Comparison of ENCODE assay signal across 1 cellular context in the genomic region with DNA sequence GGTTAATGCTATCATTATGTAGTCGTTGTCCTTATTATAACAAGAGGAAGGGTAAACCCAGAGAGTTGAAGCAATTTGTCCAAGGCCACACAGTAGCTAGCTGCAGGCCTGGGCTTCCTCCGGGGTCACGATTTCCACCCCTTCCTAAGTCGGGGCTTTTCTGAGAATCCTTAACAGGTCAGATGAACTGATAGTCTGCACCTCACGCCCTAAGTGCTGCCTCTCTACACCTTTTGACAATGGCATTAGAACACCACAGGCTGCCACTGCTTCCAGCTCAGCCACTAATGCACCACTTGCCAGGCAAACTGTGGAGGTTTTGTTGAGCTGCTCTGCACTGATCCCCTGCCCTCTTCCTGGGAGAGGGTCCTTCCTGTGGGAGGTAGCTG.
TF ChIP-seq lines count a peak whose summit lies in the region.

No MANE protein-coding gene starts in this region.

TF ChIP-seq in HepG2, 621 proteins besides CTCF, POLR2A, EP300 and RAD21:
- TF ChIP-seq HNF4A (CRISPR knock-in tag; IDR thresholded peaks at IDR 0.05): peak; percentile 1; the same call in 1 of the 2 replicates
- TF ChIP-seq NFRKB (IDR thresholded peaks at IDR 0.05): no peak
- no peak for TF ChIP-seq KDM4B (CRISPR knock-in tag; IDR thresholded peaks at IDR 0.05)
- TF ChIP-seq PHF21A (CRISPR knock-in tag; IDR thresholded peaks at IDR 0.05): 0 out of 2 replicates have a peak, but pooled peaks have one; percentile 28
- no peak for TF ChIP-seq ZNF224 (CRISPR knock-in tag; IDR thresholded peaks at IDR 0.05)
